27 cellular contexts compared by ENCODE assay signal in the genomic region with DNA sequence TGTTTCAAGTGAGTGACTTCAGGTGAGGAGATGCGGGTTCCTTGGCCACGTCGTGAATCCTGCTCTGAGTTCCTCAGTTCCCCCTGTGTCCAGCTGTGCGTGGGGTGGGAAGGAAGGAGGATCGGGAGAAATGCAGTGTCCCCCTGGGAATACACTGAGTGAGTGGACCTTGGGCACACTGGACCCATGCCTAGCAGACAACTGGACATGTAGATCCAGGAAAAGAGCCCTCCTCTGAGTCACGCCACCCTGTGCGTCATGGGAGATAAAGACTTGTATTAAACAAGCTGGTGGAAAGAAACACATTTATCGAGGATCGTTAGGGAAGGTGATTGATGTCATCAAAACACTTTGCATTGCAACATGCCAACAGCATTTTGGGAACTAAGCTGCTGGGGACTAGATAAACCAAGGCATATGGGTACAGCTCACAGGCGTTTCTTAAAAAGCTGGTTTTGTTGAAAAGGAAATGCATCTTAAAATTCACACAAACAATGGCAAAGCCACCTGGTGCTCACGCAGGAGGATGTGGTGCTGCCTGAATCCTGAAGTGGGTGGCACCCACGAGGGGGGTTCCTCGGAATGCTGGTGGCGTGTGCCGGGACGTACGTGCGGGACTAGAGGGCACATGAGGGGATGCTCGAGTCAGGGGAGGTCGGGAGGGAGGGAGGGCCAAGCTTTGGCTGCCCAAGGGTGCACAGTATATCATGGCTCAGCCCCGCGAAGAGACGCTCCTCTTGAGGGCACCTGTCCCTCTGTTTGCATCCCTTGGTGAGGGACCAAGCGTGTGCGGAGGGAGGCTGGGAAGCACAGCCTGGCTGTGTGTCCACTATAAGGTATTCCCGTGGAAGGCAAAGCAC.
DNase-seq lines count a peak whose midpoint lies in the region; ATAC-seq and TF ChIP-seq lines count a peak whose summit lies in the region.
"Had no signal": no experiment of that assay in that cellular context is flagged by ENCODE, and none has a peak within 500 bp of the region (broad histone marks: within the 10 kb centered on the region; RNA-seq: fewer than 3 reads in every experiment).

No MANE protein-coding gene starts in this region.

- no peaks in the 10 kb centered on the region for H3K27me3 ChIP-seq in body of pancreas
- H3K27me3 ChIP-seq in spleen (replicated peaks in 1 of 7): no peaks in the 10 kb centered on the region
- H3K27me3 ChIP-seq: BLaER1 treated with 17β-estradiol and CSF1 and Interleukin-3, amounts not matched to agents 10 nM and 100 nM; hepatocyte; suprapubic skin had no signal

- TF ChIP-seq CTCF in body of pancreas (IDR thresholded peaks at IDR 0.05) (no peak), fibroblast of the aortic adventitia (IDR thresholded peaks at IDR 0.05; ENCODE audit: insufficient read depth, low read length) (no peak), spleen (IDR thresholded peaks at IDR 0.05 in 8 of 11, conservative IDR thresholded peaks at IDR 0.05 in 3 of 11) (no peak), glutamatergic neuron (IDR thresholded peaks at IDR 0.05; ENCODE audit: partially characterized antibody, unreplicated experiment) (no peak)

- ATAC-seq in body of pancreas (peak; percentile 33), HG03432 (IDR thresholded peaks at IDR 0.05; ENCODE audit: unreplicated experiment) (no peak)
- no peak for ATAC-seq in stimulated activated naive CD8-positive, alpha-beta T cell treated with anti-CD3 and anti-CD28 coated beads, Interleukin-15, amount 100 ng/mL, for 72 hours

- WGBS in body of pancreas, 2 donors: 85 to 91% methylated on average over 26 of the region's 26 CpGs
- WGBS in spleen, 5 donors: 83 to 91% (median 85%) methylated on average over 25 to 26 of the region's 26 CpGs

- H3K4me3 ChIP-seq in body of pancreas (no peak overlapping the region), fibroblast of the aortic adventitia (ENCODE audit: low read depth, low read length) (no peak overlapping the region), spleen (no peak overlapping the region)
- H3K4me3 ChIP-seq: BLaER1 treated with 17β-estradiol and CSF1 and Interleukin-3, amounts not matched to agents 10 nM and 100 nM; hepatocyte; suprapubic skin had no signal

- H3K36me3 ChIP-seq in body of pancreas (replicated peaks in 1 of 2; ENCODE audit: insufficient read depth in 1 of 2, low read depth in 2 of 2) (no peaks in the 10 kb centered on the region), spleen (peaks cover 0 to 62% (median 12%) of the 10 kb centered on the region in 6 donors)

- TF ChIP-seq POLR2A in body of pancreas (IDR thresholded peaks at IDR 0.05) (no peak), spleen (IDR thresholded peaks at IDR 0.05) (no peak)

- peak overlapping the region in 2 of 4 donors; percentile 37 to 40 for H3K27ac ChIP-seq in body of pancreas
- no peak overlapping the region for H3K27ac ChIP-seq in spleen
- H3K27ac ChIP-seq: BLaER1 treated with 17β-estradiol and CSF1 and Interleukin-3, amounts not matched to agents 10 nM and 100 nM; hepatocyte; suprapubic skin had no signal

- peaks cover 33% of the 10 kb centered on the region for H3K4me1 Mint-ChIP-seq in activated naive CD4-positive, alpha-beta T cell treated with anti-CD3 and anti-CD28 coated beads, Interleukin-2, amount 50 U/mL, for 24 hours
- peaks cover 29% of the 10 kb centered on the region for H3K4me1 Mint-ChIP-seq in stimulated activated naive CD8-positive, alpha-beta T cell treated with anti-CD3 and anti-CD28 coated beads, Interleukin-15, amount 100 ng/mL, for 72 hours
- H3K4me1 Mint-ChIP-seq in glutamatergic neuron (ENCODE audit: low read depth, unreplicated experiment): peaks cover 4% of the 10 kb centered on the region

- H3K36me3 Mint-ChIP-seq in activated naive CD4-positive, alpha-beta T cell treated with anti-CD3 and anti-CD28 coated beads, Interleukin-2, amount 50 U/mL, for 24 hours: peaks cover 10% of the 10 kb centered on the region
- peaks cover 11% of the 10 kb centered on the region for H3K36me3 Mint-ChIP-seq in glutamatergic neuron (ENCODE audit: unreplicated experiment)
- H3K36me3 Mint-ChIP-seq: natural killer cell treated with Interleukin-12 subunit alpha and Interleukin-12 subunit beta and Interleukin-15 and Interleukin-18, amount 100 ng/mL, for 72 hours had no signal

- H3K27me3 Mint-ChIP-seq in activated naive CD4-positive, alpha-beta T cell treated with anti-CD3 and anti-CD28 coated beads, Interleukin-2, amount 50 U/mL, for 24 hours: no peaks in the 10 kb centered on the region
- H3K27me3 Mint-ChIP-seq in stimulated activated naive CD8-positive, alpha-beta T cell treated with anti-CD3 and anti-CD28 coated beads, Interleukin-15, amount 100 ng/mL, for 72 hours: no peaks in the 10 kb centered on the region
- peaks cover 13% of the 10 kb centered on the region for H3K27me3 Mint-ChIP-seq in glutamatergic neuron (ENCODE audit: unreplicated experiment)
- H3K27me3 Mint-ChIP-seq: activated naive CD8-positive, alpha-beta T cell; memory B cell; natural killer cell treated with Interleukin-12 subunit alpha and Interleukin-12 subunit beta and Interleukin-15 and Interleukin-18, amount 100 ng/mL, for 72 hours; progenitor cell of endocrine pancreas had no signal

- no peaks in the 10 kb centered on the region for H3K9me3 Mint-ChIP-seq in activated naive CD4-positive, alpha-beta T cell treated with anti-CD3 and anti-CD28 coated beads, Interleukin-2, amount 50 U/mL, for 24 hours
- H3K9me3 Mint-ChIP-seq in stimulated activated naive CD8-positive, alpha-beta T cell treated with anti-CD3 and anti-CD28 coated beads, Interleukin-15, amount 100 ng/mL, for 72 hours: no peaks in the 10 kb centered on the region
- peaks cover 16% of the 10 kb centered on the region for H3K9me3 Mint-ChIP-seq in glutamatergic neuron (ENCODE audit: unreplicated experiment)
- H3K9me3 Mint-ChIP-seq: memory B cell; natural killer cell treated with Interleukin-12 subunit alpha and Interleukin-12 subunit beta and Interleukin-15 and Interleukin-18, amount 100 ng/mL, for 72 hours had no signal

- peaks cover 7% of the 10 kb centered on the region for H3K4me1 ChIP-seq in body of pancreas
- peaks cover 0 to 5% (median 1%) of the 10 kb centered on the region in 6 donors for H3K4me1 ChIP-seq in spleen
- H3K4me1 ChIP-seq: suprapubic skin had no signal

- peak overlapping the region; percentile 30 for H3K27ac Mint-ChIP-seq in activated naive CD4-positive, alpha-beta T cell treated with anti-CD3 and anti-CD28 coated beads, Interleukin-2, amount 50 U/mL, for 24 hours
- peak overlapping the region in 1 of 2 donors; percentile 64 for H3K27ac Mint-ChIP-seq in stimulated activated naive CD8-positive, alpha-beta T cell treated with anti-CD3 and anti-CD28 coated beads, Interleukin-15, amount 100 ng/mL, for 72 hours
- no peak overlapping the region for H3K27ac Mint-ChIP-seq in glutamatergic neuron (ENCODE audit: unreplicated experiment)
- H3K27ac Mint-ChIP-seq: activated naive CD8-positive, alpha-beta T cell; memory B cell; natural killer cell treated with Interleukin-12 subunit alpha and Interleukin-12 subunit beta and Interleukin-15 and Interleukin-18, amount 100 ng/mL, for 72 hours; progenitor cell of endocrine pancreas had no signal

- intact Hi-C loops in body of pancreas (cut with DNase I) (no loop called here), spleen (cut with DNase I; ENCODE audit: low total_unique reads) (no loop called here)

- no peak for DNase-seq in activated naive CD4-positive, alpha-beta T cell treated with anti-CD3 and anti-CD28 coated beads, Interleukin-2, amount 50 U/mL, for 16 hours
- DNase-seq in body of pancreas (peak; percentile 7 to 92 (median 76)), fibroblast of the aortic adventitia (ENCODE audit: low read depth) (peak; percentile 39), spleen (peak; percentile 37), glutamatergic neuron (no peak)
- DNase-seq in stimulated activated naive CD8-positive, alpha-beta T cell treated with anti-CD3 and anti-CD28 coated beads, Interleukin-15, amount 100 ng/mL, for 72 hours: no peak
- DNase-seq: activated T-cell treated with anti-CD3 and anti-CD28 coated beads, Interleukin-2, amount 50 U/mL, for 1 hour; central memory CD4-positive, alpha-beta T cell; effector CD4-positive, alpha-beta T cell; GOT3; islet precursor cell; NCI-H1694; NCI-H82; OCI-M1; SIG-M5; small intestine; stimulated activated CD4-positive, alpha-beta T cell treated with anti-CD3 and anti-CD28 coated beads, Interleukin-4, amount 100 ng/mL, for 4 hours; T-helper 1 cell had no signal

- H3K9me3 ChIP-seq in body of pancreas (no peaks in the 10 kb centered on the region), spleen (no peaks in the 10 kb centered on the region)
- H3K9me3 ChIP-seq: BLaER1 treated with 17β-estradiol and CSF1 and Interleukin-3, amounts not matched to agents 10 nM and 100 nM; suprapubic skin had no signal

- H3K4me3 Mint-ChIP-seq in activated naive CD4-positive, alpha-beta T cell treated with anti-CD3 and anti-CD28 coated beads, Interleukin-2, amount 50 U/mL, for 24 hours: no peak overlapping the region
- H3K4me3 Mint-ChIP-seq in stimulated activated naive CD8-positive, alpha-beta T cell treated with anti-CD3 and anti-CD28 coated beads, Interleukin-15, amount 100 ng/mL, for 72 hours: no peak overlapping the region
- no peak overlapping the region for H3K4me3 Mint-ChIP-seq in glutamatergic neuron (ENCODE audit: unreplicated experiment)
- H3K4me3 Mint-ChIP-seq: activated naive CD8-positive, alpha-beta T cell; memory B cell; natural killer cell treated with Interleukin-12 subunit alpha and Interleukin-12 subunit beta and Interleukin-15 and Interleukin-18, amount 100 ng/mL, for 72 hours had no signal

Comparison
In these comparisons a context has a peak if more than half of its experiments do, and no peak if none do; other contexts are left out.
1. DNase-seq: peak in body of pancreas (4 of 4), fibroblast of the aortic adventitia (single experiment) and spleen (single experiment); none in activated naive CD4-positive, alpha-beta T cell treated with anti-CD3 and anti-CD28 coated beads, Interleukin-2, amount 50 U/mL, for 16 hours (single experiment), stimulated activated naive CD8-positive, alpha-beta T cell treated with anti-CD3 and anti-CD28 coated beads, Interleukin-15, amount 100 ng/mL, for 72 hours (0 of 2) and glutamatergic neuron (single experiment).